In genomic region chr10:87873656-87874055, GRCh38 we compare ENCODE assay signal across 20 cellular contexts. TPM values are rescaled to one million over a fixed set of nuclear protein-coding genes. Genes with fewer than 3 reads are reported as not detected.
DNase-seq lines count a peak whose midpoint lies in the region; ATAC-seq and TF ChIP-seq lines count a peak whose summit lies in the region.
"Had no signal": no experiment of that assay in that cellular context is flagged by ENCODE, and none has a peak within 500 bp of the region (broad histone marks: within the 10 kb centered on the region; RNA-seq: fewer than 3 reads in every experiment).

No MANE protein-coding gene starts in this region.

- no peak for DNase-seq in CD4-positive, CD25-positive, alpha-beta regulatory T cell
- DNase-seq in coronary artery (ENCODE audit: low spot score) (no peak), osteoblast (ENCODE audit: insufficient read length, low spot score, missing footprints) (no peak), foreskin melanocyte (no peak), activated gamma-delta T cell (lab: John Stamatoyannopoulos, UW) (no peak), ureter (ENCODE audit: low spot score) (no peak), NCI-H1436 treated with DMSO at 0.1 percent for 48 hours (lab: John Stamatoyannopoulos, UW) (no peak)
- DNase-seq: activated CD4-positive, alpha-beta T cell treated with anti-CD3 and anti-CD28 coated beads for 36 hours; DMS79 treated with DMSO at 0.1 percent for 48 hours; head of caudate nucleus; left lung; NCI-H1417; NCI-H524; nucleus accumbens; sigmoid colon; testis had no signal

- peaks cover 62% of the 10 kb centered on the region for H3K4me1 ChIP-seq in CD4-positive, CD25-positive, alpha-beta regulatory T cell (ENCODE audit: control insufficient read depth, insufficient read depth, low read length, poor library complexity, severe bottlenecking)
- H3K4me1 ChIP-seq in KMS-11 (ENCODE audit: low read depth, poor library complexity, severe bottlenecking): peaks cover 84% of the 10 kb centered on the region
- peaks cover 23% of the 10 kb centered on the region for H3K4me1 ChIP-seq in osteoblast (ENCODE audit: insufficient read depth, low read length)

- H3K27me3 Mint-ChIP-seq in CD4-positive, CD25-positive, alpha-beta regulatory T cell: no peaks in the 10 kb centered on the region
- H3K27me3 Mint-ChIP-seq: activated CD4-positive, alpha-beta T cell treated with anti-CD3 and anti-CD28 coated beads for 36 hours had no signal

- ATAC-seq in CD4-positive, CD25-positive, alpha-beta regulatory T cell (ENCODE audit: low read depth in 2 of 2): no peak
- ATAC-seq: activated CD4-positive, alpha-beta T cell treated with anti-CD3 and anti-CD28 coated beads for 36 hours; activated naive CD4-positive, alpha-beta T cell treated with anti-CD3 and anti-CD28 coated beads, Interleukin-2, amount 50 U/mL, for 72 hours; HCT116; left lung; stimulated activated effector memory CD8-positive, alpha-beta T cell treated with anti-CD3 and anti-CD28 coated beads, Interleukin-12 subunit alpha, Interleukin-12 subunit beta, amount 100 ng/mL, for 72 hours had no signal

- TF ChIP-seq CTCF in KMS-11 (conservative IDR thresholded peaks at IDR 0.05; ENCODE audit: low read depth, low read length) (no peak), coronary artery (IDR thresholded peaks at IDR 0.05) (no peak), osteoblast (IDR thresholded peaks at IDR 0.05; ENCODE audit: extremely low read depth, low read depth, low read length) (no peak)

- peaks cover 100% of the 10 kb centered on the region for H3K79me2 ChIP-seq in KMS-11 (ENCODE audit: insufficient read depth, low read depth)
- H3K79me2 ChIP-seq in osteoblast (ENCODE audit: insufficient read depth, low read length): peaks cover 98% of the 10 kb centered on the region

- no peaks in the 10 kb centered on the region for H3K9me3 ChIP-seq in CD4-positive, CD25-positive, alpha-beta regulatory T cell (ENCODE audit: control insufficient read depth in 2 of 2, low read length in 2 of 2)
- H3K9me3 ChIP-seq in osteoblast (ENCODE audit: low read depth, low read length): no peaks in the 10 kb centered on the region
- H3K9me3 ChIP-seq: left lung, sigmoid colon, testis had no signal

- no peaks in the 10 kb centered on the region for H3K27me3 ChIP-seq in CD4-positive, CD25-positive, alpha-beta regulatory T cell (ENCODE audit: control insufficient read depth, insufficient read depth, low read length)
- H3K27me3 ChIP-seq in KMS-11 (ENCODE audit: insufficient read depth, low read depth): no peaks in the 10 kb centered on the region
- H3K27me3 ChIP-seq in osteoblast (ENCODE audit: insufficient read depth, low read length): no peaks in the 10 kb centered on the region
- H3K27me3 ChIP-seq: left lung, sigmoid colon, testis had no signal

- no peaks in the 10 kb centered on the region for H3K9me3 Mint-ChIP-seq in CD4-positive, CD25-positive, alpha-beta regulatory T cell
- H3K9me3 Mint-ChIP-seq: activated naive CD4-positive, alpha-beta T cell treated with anti-CD3 and anti-CD28 coated beads, Interleukin-2, amount 50 U/mL, for 72 hours; stimulated activated effector memory CD8-positive, alpha-beta T cell treated with anti-CD3 and anti-CD28 coated beads, Interleukin-12 subunit alpha, Interleukin-12 subunit beta, amount 100 ng/mL, for 72 hours had no signal

- peaks cover 52 to 79% (median 66%) of the 10 kb centered on the region in 4 donors for H3K4me1 Mint-ChIP-seq in CD4-positive, CD25-positive, alpha-beta regulatory T cell

- no peak overlapping the region for H3K27ac Mint-ChIP-seq in CD4-positive, CD25-positive, alpha-beta regulatory T cell
- H3K27ac Mint-ChIP-seq: activated CD4-positive, alpha-beta T cell treated with anti-CD3 and anti-CD28 coated beads for 36 hours; activated naive CD4-positive, alpha-beta T cell treated with anti-CD3 and anti-CD28 coated beads, Interleukin-2, amount 50 U/mL, for 72 hours; stimulated activated effector memory CD8-positive, alpha-beta T cell treated with anti-CD3 and anti-CD28 coated beads, Interleukin-12 subunit alpha, Interleukin-12 subunit beta, amount 100 ng/mL, for 72 hours had no signal

- H3K27ac ChIP-seq in CD4-positive, CD25-positive, alpha-beta regulatory T cell (ENCODE audit: insufficient read depth, low read length, poor library complexity, severe bottlenecking): no peak overlapping the region
- H3K27ac ChIP-seq in KMS-11 (peak overlapping the region; percentile 0; the same call in 1 of the 2 replicates), coronary artery (no peak overlapping the region), osteoblast (ENCODE audit: low read depth, low read length) (no peak overlapping the region)
- H3K27ac ChIP-seq: left lung, sigmoid colon, testis had no signal

- peak overlapping the region in 2 of 4 donors; percentile 44 to 60 for H3K4me3 Mint-ChIP-seq in CD4-positive, CD25-positive, alpha-beta regulatory T cell
- H3K4me3 Mint-ChIP-seq: activated CD4-positive, alpha-beta T cell treated with anti-CD3 and anti-CD28 coated beads for 36 hours; stimulated activated effector memory CD8-positive, alpha-beta T cell treated with anti-CD3 and anti-CD28 coated beads, Interleukin-12 subunit alpha, Interleukin-12 subunit beta, amount 100 ng/mL, for 72 hours had no signal

- peaks cover 46% of the 10 kb centered on the region for H4K20me1 ChIP-seq in KMS-11 (ENCODE audit: insufficient read depth)
- H4K20me1 ChIP-seq in osteoblast (ENCODE audit: insufficient read depth, low read length): peaks cover 23% of the 10 kb centered on the region

- H3K4me2 ChIP-seq in KMS-11 (peak overlapping the region; percentile 100), osteoblast (ENCODE audit: insufficient read depth, low read length) (peak overlapping the region; percentile 44)

- H2AFZ ChIP-seq in KMS-11 (ENCODE audit: low read depth) (no peak overlapping the region), osteoblast (ENCODE audit: low read length) (no peak overlapping the region)

- H3K4me3 ChIP-seq in CD4-positive, CD25-positive, alpha-beta regulatory T cell (ENCODE audit: low read depth, low read length): peak overlapping the region; percentile 32
- H3K4me3 ChIP-seq in KMS-11 (IDR thresholded peaks at IDR 0.05; ENCODE audit: insufficient read depth, low read depth, low read length) (no peak overlapping the region), coronary artery (peak overlapping the region; percentile 10), osteoblast (ENCODE audit: insufficient read depth, low read length) (no peak overlapping the region)
- H3K4me3 ChIP-seq: left lung, sigmoid colon, testis had no signal

- peaks cover 15% of the 10 kb centered on the region for H3K36me3 Mint-ChIP-seq in CD4-positive, CD25-positive, alpha-beta regulatory T cell

- peaks cover 3% of the 10 kb centered on the region for H3K36me3 ChIP-seq in CD4-positive, CD25-positive, alpha-beta regulatory T cell (ENCODE audit: control insufficient read depth, insufficient read depth, low read length)
- H3K36me3 ChIP-seq in KMS-11 (ENCODE audit: insufficient read depth) (0 out of 2 replicates have a peak, but pooled peaks cover 20% of the 10 kb centered on the region), osteoblast (ENCODE audit: insufficient read depth, low read length) (no peaks in the 10 kb centered on the region)

- H3K9ac ChIP-seq in KMS-11: peak overlapping the region; percentile 2; the same call in 1 of the 2 replicates

RNA-seq across cellular contexts. Expression of gene PTEN, which starts 10.2 kb away (rescaled TPM):
- 99.2 TPM for total RNA-seq in CD4-positive, CD25-positive, alpha-beta regulatory T cell
- 10 to 100 TPM; 25.9 to 31.2 (median 28.5) TPM for polyA plus RNA-seq in CD4-positive, CD25-positive, alpha-beta regulatory T cell
- total RNA-seq in osteoblast (169 and 193 TPM in 2 replicates), ureter (159 TPM)

RNA-seq across cellular contexts. Expression of gene KLLN, which starts 10.3 kb away (rescaled TPM):
- 0.54 TPM for total RNA-seq in CD4-positive, CD25-positive, alpha-beta regulatory T cell
- polyA plus RNA-seq in CD4-positive, CD25-positive, alpha-beta regulatory T cell: under 1 TPM; 0.05 to 0.67 (median 0.17) TPM
- 0.59 and 0.72 TPM in 2 replicates for total RNA-seq in osteoblast
- total RNA-seq in ureter: 2.1 TPM

RNA-seq across cellular contexts. Expression of gene ATAD1, which starts 55.6 kb away (rescaled TPM):
- 33.1 TPM for total RNA-seq in CD4-positive, CD25-positive, alpha-beta regulatory T cell
- 10 to 100 TPM; 31.5 to 50.1 (median 38.8) TPM for polyA plus RNA-seq in CD4-positive, CD25-positive, alpha-beta regulatory T cell
- total RNA-seq in osteoblast: 43.8 and 43.9 TPM in 2 replicates
- total RNA-seq in ureter: 69.8 TPM

Comparison
In these comparisons a context has a peak if more than half of its experiments do, and no peak if none do; other contexts are left out.
1. H3K4me3 ChIP-seq: peak in CD4-positive, CD25-positive, alpha-beta regulatory T cell (single experiment) and coronary artery (single experiment); none in KMS-11 (single experiment) and osteoblast (single experiment).